3 cellular contexts compared by ENCODE assay signal in genomic region chr16:68681038-68681437, GRCh38.
A peak's percentile ranks its signal among the peaks of the same experiment; 100 is the strongest.
TF ChIP-seq lines count a peak whose summit lies in the region.

No MANE protein-coding gene starts in this region.

TF ChIP-seq in HepG2, 621 proteins besides CTCF, POLR2A, EP300 and RAD21:
- TF ChIP-seq, protein P1, sequence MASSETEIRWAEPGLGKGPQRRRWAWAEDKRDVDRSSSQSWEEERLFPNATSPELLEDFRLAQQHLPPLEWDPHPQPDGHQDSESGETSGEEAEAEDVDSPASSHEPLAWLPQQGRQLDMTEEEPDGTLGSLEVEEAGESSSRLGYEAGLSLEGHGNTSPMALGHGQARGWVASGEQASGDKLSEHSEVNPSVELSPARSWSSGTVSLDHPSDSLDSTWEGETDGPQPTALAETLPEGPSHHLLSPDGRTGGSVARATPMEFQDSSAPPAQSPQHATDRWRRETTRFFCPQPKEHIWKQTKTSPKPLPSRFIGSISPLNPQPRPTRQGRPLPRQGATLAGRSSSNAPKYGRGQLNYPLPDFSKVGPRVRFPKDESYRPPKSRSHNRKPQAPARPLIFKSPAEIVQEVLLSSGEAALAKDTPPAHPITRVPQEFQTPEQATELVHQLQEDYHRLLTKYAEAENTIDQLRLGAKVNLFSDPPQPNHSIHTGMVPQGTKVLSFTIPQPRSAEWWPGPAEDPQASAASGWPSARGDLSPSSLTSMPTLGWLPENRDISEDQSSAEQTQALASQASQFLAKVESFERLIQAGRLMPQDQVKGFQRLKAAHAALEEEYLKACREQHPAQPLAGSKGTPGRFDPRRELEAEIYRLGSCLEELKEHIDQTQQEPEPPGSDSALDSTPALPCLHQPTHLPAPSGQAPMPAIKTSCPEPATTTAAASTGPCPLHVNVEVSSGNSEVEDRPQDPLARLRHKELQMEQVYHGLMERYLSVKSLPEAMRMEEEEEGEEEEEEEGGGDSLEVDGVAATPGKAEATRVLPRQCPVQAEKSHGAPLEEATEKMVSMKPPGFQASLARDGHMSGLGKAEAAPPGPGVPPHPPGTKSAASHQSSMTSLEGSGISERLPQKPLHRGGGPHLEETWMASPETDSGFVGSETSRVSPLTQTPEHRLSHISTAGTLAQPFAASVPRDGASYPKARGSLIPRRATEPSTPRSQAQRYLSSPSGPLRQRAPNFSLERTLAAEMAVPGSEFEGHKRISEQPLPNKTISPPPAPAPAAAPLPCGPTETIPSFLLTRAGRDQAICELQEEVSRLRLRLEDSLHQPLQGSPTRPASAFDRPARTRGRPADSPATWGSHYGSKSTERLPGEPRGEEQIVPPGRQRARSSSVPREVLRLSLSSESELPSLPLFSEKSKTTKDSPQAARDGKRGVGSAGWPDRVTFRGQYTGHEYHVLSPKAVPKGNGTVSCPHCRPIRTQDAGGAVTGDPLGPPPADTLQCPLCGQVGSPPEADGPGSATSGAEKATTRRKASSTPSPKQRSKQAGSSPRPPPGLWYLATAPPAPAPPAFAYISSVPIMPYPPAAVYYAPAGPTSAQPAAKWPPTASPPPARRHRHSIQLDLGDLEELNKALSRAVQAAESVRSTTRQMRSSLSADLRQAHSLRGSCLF (CRISPR knock-in tag; IDR thresholded peaks at IDR 0.05; ENCODE audit: borderline replicate concordance), result no peak
- TF ChIP-seq ZNF768 (CRISPR knock-in tag; IDR thresholded peaks at IDR 0.05), result peak; percentile 77; the same call in 1 of the 2 replicates

TF ChIP-seq in HEK293, 187 proteins besides CTCF, POLR2A, EP300 and RAD21:
- TF ChIP-seq ZFP69B (tag by site-specific recombination; IDR thresholded peaks at IDR 0.05), result no peak
- TF ChIP-seq ZNF175 (tag by site-specific recombination; IDR thresholded peaks at IDR 0.05), result no peak
- no peak for TF ChIP-seq ZNF239 (tag by site-specific recombination; IDR thresholded peaks at IDR 0.05)
- TF ChIP-seq ZNF768 (tag by site-specific recombination; IDR thresholded peaks at IDR 0.05), result peak; percentile 83; the same call in 1 of the 2 replicates
- no peak for TF ChIP-seq ZNF394 (tag by site-specific recombination; IDR thresholded peaks at IDR 0.05; ENCODE audit: borderline replicate concordance)

TF ChIP-seq in K562, 482 proteins besides CTCF, POLR2A, EP300 and RAD21:
- TF ChIP-seq ZNF518B (CRISPR knock-in tag; IDR thresholded peaks at IDR 0.05), result no peak
- TF ChIP-seq ZNF696 (CRISPR knock-in tag; conservative IDR thresholded peaks at IDR 0.05), result no peak
- TF ChIP-seq BCOR (IDR thresholded peaks at IDR 0.05), result peak; percentile 87
- no peak for TF ChIP-seq ILK (tag; IDR thresholded peaks at IDR 0.05; ENCODE audit: borderline replicate concordance, low read depth)
- TF ChIP-seq SMARCA5 (IDR thresholded peaks at IDR 0.05), result 0 out of 2 replicates have a peak, but pooled peaks have one; percentile 28
- no peak for TF ChIP-seq ILF3 (IDR thresholded peaks at IDR 0.05; ENCODE audit: borderline replicate concordance)
- peak; percentile 98 for TF ChIP-seq RBM25 (IDR thresholded peaks at IDR 0.05; ENCODE audit: low read depth, low read length, severe bottlenecking)
- TF ChIP-seq ADNP (tag; IDR thresholded peaks at IDR 0.05), result peak; percentile 59
- no peak for TF ChIP-seq SMC3 (conservative IDR thresholded peaks at IDR 0.05; ENCODE audit: insufficient read depth, low read depth, low read length)
- TF ChIP-seq KDM1A (IDR thresholded peaks at IDR 0.05), result peak in 1 of 2 experiments; percentile 36; a peak in 1 of 4 replicates
- no peak for TF ChIP-seq FIP1L1 (IDR thresholded peaks at IDR 0.05; ENCODE audit: low read depth, low read length, poor library complexity, severe bottlenecking)
- TF ChIP-seq CHCHD3 (CRISPR knock-in tag; IDR thresholded peaks at IDR 0.05), result no peak
- TF ChIP-seq HDAC2 (IDR thresholded peaks at IDR 0.05), result peak; percentile 57; the same call in 1 of the 2 replicates
- peak; percentile 81 for TF ChIP-seq ZFP36 (IDR thresholded peaks at IDR 0.05; ENCODE audit: low read depth, low read length, partially characterized antibody)
- no peak for TF ChIP-seq PTRF (tag; IDR thresholded peaks at IDR 0.05)
- TF ChIP-seq PHB (CRISPR knock-in tag; IDR thresholded peaks at IDR 0.05), result no peak
- TF ChIP-seq IRF1 (CRISPR knock-in tag; IDR thresholded peaks at IDR 0.05; ENCODE audit: borderline replicate concordance), result no peak
